ENCODE assay signal across 18 cellular contexts in genomic region chr11:134609361-134610115, GRCh38.
DNase-seq lines count a peak whose midpoint lies in the region; FAIRE-seq and TF ChIP-seq lines count a peak whose summit lies in the region.
"Had no signal": no experiment of that assay in that cellular context is flagged by ENCODE, and none has a peak within 500 bp of the region (broad histone marks: within the 10 kb centered on the region; RNA-seq: fewer than 3 reads in every experiment).

No MANE protein-coding gene starts in this region.

- H3K9me3 ChIP-seq in A673 (ENCODE audit: low read depth, low read length, poor library complexity, severe bottlenecking) = no peaks in the 10 kb centered on the region

- H3K4me1 ChIP-seq in A673 (ENCODE audit: insufficient read depth, low read length, poor library complexity, severe bottlenecking) = no peaks in the 10 kb centered on the region

- H3K27ac Mint-ChIP-seq in osteocyte (ENCODE audit: unreplicated experiment) = no peak overlapping the region
- H3K27ac Mint-ChIP-seq: CD4-positive, CD25-positive, alpha-beta regulatory T cell had no signal

- peaks cover 4% of the 10 kb centered on the region for H3K9me3 Mint-ChIP-seq in osteocyte (ENCODE audit: unreplicated experiment)

- CTCF ChIA-PET in A673 (lab: Charles Lee) = no interaction called here

- H3K36me3 Mint-ChIP-seq in osteocyte (ENCODE audit: unreplicated experiment) = no peaks in the 10 kb centered on the region
- H3K36me3 Mint-ChIP-seq: CD4-positive, CD25-positive, alpha-beta regulatory T cell had no signal

- DNase-seq in A673 (ENCODE audit: low spot score) (peak; percentile 6), DMS79 (lab: John Stamatoyannopoulos, UW) (peak; percentile 71), coronary artery (ENCODE audit: low spot score) (peak; percentile 38), osteocyte (ENCODE audit: extremely low spot score, unreplicated experiment) (peak; percentile 83), RCC 7860 (ENCODE audit: low spot score) (no peak), NCI-H345 (lab: John Stamatoyannopoulos, UW) (no peak), DMS 273 (lab: John Stamatoyannopoulos, UW; ENCODE audit: unreplicated experiment) (no peak)
- DNase-seq: CD4-positive, CD25-positive, alpha-beta regulatory T cell; COR-L47; EL; GF-D8; H7; Kasumi-1; NCI-H187; NCI-H510A; NK-92 treated with Interleukin-12 subunit alpha and Interleukin-12 subunit beta, amount 100 ng/mL, for 24 hours; Right ventricle myocardium superior had no signal

- H3K4me3 ChIP-seq in A673 (ENCODE audit: low read depth, low read length, poor library complexity, severe bottlenecking) = no peak overlapping the region
- H3K4me3 ChIP-seq in coronary artery = no peak overlapping the region

- TF ChIP-seq CTCF in A673 (conservative IDR thresholded peaks at IDR 0.05; ENCODE audit: low read depth, low read length) (no peak), coronary artery (IDR thresholded peaks at IDR 0.05) (no peak), osteocyte (IDR thresholded peaks at IDR 0.05) (no peak)

- H3K4me3 Mint-ChIP-seq in osteocyte (ENCODE audit: unreplicated experiment) = no peak overlapping the region
- H3K4me3 Mint-ChIP-seq: CD4-positive, CD25-positive, alpha-beta regulatory T cell had no signal

- POLR2A ChIA-PET in A673 (lab: Charles Lee; ENCODE audit: low non-redundant PET) = no interaction called here

- H3K36me3 ChIP-seq in A673 (ENCODE audit: insufficient read depth, low read length, poor library complexity, severe bottlenecking) = no peaks in the 10 kb centered on the region

- H3K4me1 Mint-ChIP-seq in osteocyte (ENCODE audit: unreplicated experiment) = no peaks in the 10 kb centered on the region
- H3K4me1 Mint-ChIP-seq: CD4-positive, CD25-positive, alpha-beta regulatory T cell had no signal

- H3K27me3 ChIP-seq in A673 (replicated peaks; ENCODE audit: insufficient read depth, low read depth, low read length, poor library complexity) = no peaks in the 10 kb centered on the region

- intact Hi-C loops in A673 (cut with micrococcal nuclease; ENCODE audit: unreplicated experiment) = no loop called here

- H3K27ac ChIP-seq in A673 (ENCODE audit: low read depth, low read length, poor library complexity, severe bottlenecking) = no peak overlapping the region
- H3K27ac ChIP-seq in coronary artery = no peak overlapping the region

- no peak for FAIRE-seq in RCC 7860 (lab: Jason Lieb, UNC)
- FAIRE-seq: GM19239 had no signal

- BruUV-seq in A673 (replicated peaks; lab: Mats Ljungman, UMichigan) = no TSS peak

- H3K27me3 Mint-ChIP-seq in osteocyte (ENCODE audit: unreplicated experiment) = peaks cover 5% of the 10 kb centered on the region

Comparison
In these comparisons a context has a peak if more than half of its experiments do, and no peak if none do; other contexts are left out.
1. DNase-seq: peak in A673 (single experiment), DMS79 (single experiment), coronary artery (single experiment) and osteocyte (single experiment); none in RCC 7860 (single experiment), NCI-H345 (single experiment) and DMS 273 (single experiment).